In genomic region chr6:134177236-134177635, GRCh38 we compare ENCODE assay signal across 10 cellular contexts.
DNase-seq lines count a peak whose midpoint lies in the region; ATAC-seq and TF ChIP-seq lines count a peak whose summit lies in the region.
"Had no signal": no experiment of that assay in that cellular context is flagged by ENCODE, and none has a peak within 500 bp of the region (broad histone marks: within the 10 kb centered on the region; RNA-seq: fewer than 3 reads in every experiment).

No MANE protein-coding gene starts in this region.

- POLR2A ChIA-PET in naive thymus-derived CD8-positive, alpha-beta T cell (lab: Charles Lee): interaction anchor here (1.4 to 2.0 kb wide), 4 partner anchors 75 to 463 kb away, joined by 4 to 7 read pairs (median 6); no protein-coding TSS in a partner anchor

- H3K27ac Mint-ChIP-seq in naive thymus-derived CD8-positive, alpha-beta T cell: peak overlapping the region; percentile 87 to 99 (median 97)

- no peaks in the 10 kb centered on the region for H3K9me3 Mint-ChIP-seq in naive thymus-derived CD8-positive, alpha-beta T cell

- peaks cover 0 to 18% (median 12%) of the 10 kb centered on the region in 3 donors for H3K36me3 Mint-ChIP-seq in naive thymus-derived CD8-positive, alpha-beta T cell

- ATAC-seq in right cardiac atrium (no peak), Right ventricle myocardium inferior (no peak), HG03095 (IDR thresholded peaks at IDR 0.05; ENCODE audit: unreplicated experiment) (no peak), left colon (no peak)
- ATAC-seq in naive thymus-derived CD8-positive, alpha-beta T cell: no peak

- no peak for DNase-seq in right cardiac atrium
- no peak for DNase-seq in Right ventricle myocardium inferior (ENCODE audit: missing footprints)
- no peak for DNase-seq in colonic mucosa
- DNase-seq in naive thymus-derived CD8-positive, alpha-beta T cell: peak in 1 of 10 donors; percentile 13
- DNase-seq in D341Med (ENCODE audit: low spot score): no peak
- no peak for DNase-seq in nucleus accumbens (lab: John Stamatoyannopoulos, UW)
- no peak for DNase-seq in left colon
- DNase-seq: amniotic stem cell, NCI-H1436 had no signal

- peaks cover 3% of the 10 kb centered on the region for H3K4me1 ChIP-seq in right cardiac atrium (ENCODE audit: control insufficient read depth, insufficient read depth, low read length)
- no peaks in the 10 kb centered on the region for H3K4me1 ChIP-seq in colonic mucosa

- H3K27me3 ChIP-seq in right cardiac atrium (ENCODE audit: control insufficient read depth, insufficient read depth) (no peaks in the 10 kb centered on the region), colonic mucosa (no peaks in the 10 kb centered on the region)

- peaks cover 18 to 52% (median 50%) of the 10 kb centered on the region in 4 donors for H3K4me1 Mint-ChIP-seq in naive thymus-derived CD8-positive, alpha-beta T cell

- peak overlapping the region; percentile 80 to 98 (median 95) for H3K4me3 Mint-ChIP-seq in naive thymus-derived CD8-positive, alpha-beta T cell

- no peaks in the 10 kb centered on the region for H3K27me3 Mint-ChIP-seq in naive thymus-derived CD8-positive, alpha-beta T cell

- intact Hi-C loops in right cardiac atrium (cut with DNase I): loop anchor here (5.0 to 10.0 kb wide), 5 partner anchors 338 to 708 kb away; no protein-coding TSS in a partner anchor
- intact Hi-C loops in Right ventricle myocardium inferior (cut with DNase I): loop anchor here (2.0 to 5.0 kb wide), 4 partner anchors 305 to 545 kb away; no protein-coding TSS in a partner anchor
- intact Hi-C loops in colonic mucosa (cut with DNase I): no loop called here
- intact Hi-C loops in left colon (cut with DNase I, micrococcal nuclease): no loop called here

- H3K9me3 ChIP-seq in right cardiac atrium (ENCODE audit: control insufficient read depth, low read length) (no peaks in the 10 kb centered on the region), colonic mucosa (no peaks in the 10 kb centered on the region)

- H3K36me3 ChIP-seq in colonic mucosa: no peaks in the 10 kb centered on the region

- WGBS in right cardiac atrium: 71% methylated on average over 1 of the region's 1 CpG

- H3K4me3 ChIP-seq in right cardiac atrium (ENCODE audit: low read length) (peak overlapping the region; percentile 8), colonic mucosa (no peak overlapping the region)

- peak overlapping the region; percentile 45 to 84 for H3K9ac ChIP-seq in colonic mucosa (ENCODE audit: low read depth in 2 of 2, low read length in 2 of 2)

- H3K27ac ChIP-seq in right cardiac atrium (ENCODE audit: low read length) (peak overlapping the region; percentile 55), colonic mucosa (peak overlapping the region; percentile 31)

- TF ChIP-seq CTCF in colonic mucosa (IDR thresholded peaks at IDR 0.05): no peak

Comparison
In these comparisons a context has a peak if more than half of its experiments do, and no peak if none do; other contexts are left out.
1. intact Hi-C loops: an anchor here in right cardiac atrium (5.0 to 10.0 kb wide) and Right ventricle myocardium inferior (2.0 to 5.0 kb wide); none called in colonic mucosa and left colon.